8 cellular contexts compared by ENCODE assay signal in genomic region chr1:84689514-84690396, GRCh38. TPM values are rescaled to one million over a fixed set of nuclear protein-coding genes. Genes with fewer than 3 reads are reported as not detected.
DNase-seq lines count a peak whose midpoint lies in the region; ATAC-seq, FAIRE-seq and TF ChIP-seq lines count a peak whose summit lies in the region.

No MANE protein-coding gene starts in this region.

- FAIRE-seq in HTR-8/SVneo (lab: Jason Lieb, UNC) = peak; percentile 36

- POLR2A ChIA-PET in CD8-positive, alpha-beta T cell (lab: Charles Lee) = interaction anchor here (0.6 to 1.6 kb wide), 8 partner anchors 8 to 612 kb away, joined by 3 to 4 read pairs (median 3); no protein-coding TSS in a partner anchor

- H3K9me3 Mint-ChIP-seq in CD8-positive, alpha-beta T cell = no peaks in the 10 kb centered on the region
- H3K9me3 Mint-ChIP-seq in stimulated activated naive CD8-positive, alpha-beta T cell treated with anti-CD3 and anti-CD28 coated beads, Interleukin-15, Interleukin-2, amounts not matched to agents 100 ng/mL and 50 ng/mL, for 24 hours = no peaks in the 10 kb centered on the region

- CTCF ChIA-PET in CD8-positive, alpha-beta T cell (lab: Charles Lee) = interaction anchor here (1.0 to 1.3 kb wide), 3 partner anchors 35 to 612 kb away, joined by 3 read pairs; no protein-coding TSS in a partner anchor

- intact Hi-C loops in CD8-positive, alpha-beta T cell (cut with DNase I, micrococcal nuclease) = loop anchor here (1.0 to 10.0 kb wide), 25 partner anchors 21 to 1705 kb away; partner anchors contain the start of genes CTBS (in 2 of the 2), GNG5 (in 2 of the 2), RPF1 (in 2 of the 2) and SAMD13 (in 2 of the 2)
- intact Hi-C loops in colonic mucosa (cut with DNase I) (no loop called here), lower lobe of right lung (cut with DNase I) (no loop called here)

- peak overlapping the region; percentile 90 for H3K27ac Mint-ChIP-seq in CD8-positive, alpha-beta T cell
- H3K27ac Mint-ChIP-seq in stimulated activated naive CD8-positive, alpha-beta T cell treated with anti-CD3 and anti-CD28 coated beads, Interleukin-15, Interleukin-2, amounts not matched to agents 100 ng/mL and 50 ng/mL, for 24 hours = peak overlapping the region; percentile 45

- peak overlapping the region; percentile 87 for H3K4me3 ChIP-seq in CD8-positive, alpha-beta T cell (ENCODE audit: low read depth, low read length)
- H3K4me3 ChIP-seq in RWPE2 (ENCODE audit: severe bottlenecking) (peak overlapping the region; percentile 94), colonic mucosa (peak overlapping the region; percentile 83), lower lobe of right lung (peak overlapping the region; percentile 82)

- peaks cover 4% of the 10 kb centered on the region for H3K36me3 Mint-ChIP-seq in CD8-positive, alpha-beta T cell
- H3K36me3 Mint-ChIP-seq in stimulated activated naive CD8-positive, alpha-beta T cell treated with anti-CD3 and anti-CD28 coated beads, Interleukin-15, Interleukin-2, amounts not matched to agents 100 ng/mL and 50 ng/mL, for 24 hours (ENCODE audit: low read depth) = no peaks in the 10 kb centered on the region

- DNase-seq in CD8-positive, alpha-beta T cell = peak in 1 of 7 experiments; percentile 46
- peak; percentile 23 for DNase-seq in HTR-8/SVneo (ENCODE audit: insufficient read length, low spot score)
- no peak for DNase-seq in RWPE2 (ENCODE audit: low spot score)
- DNase-seq in colonic mucosa = peak; percentile 51
- DNase-seq in lower lobe of right lung = peak; percentile 75

- H3K4me1 Mint-ChIP-seq in CD8-positive, alpha-beta T cell (ENCODE audit: low read depth) = peaks cover 63% of the 10 kb centered on the region
- peaks cover 67% of the 10 kb centered on the region for H3K4me1 Mint-ChIP-seq in stimulated activated naive CD8-positive, alpha-beta T cell treated with anti-CD3 and anti-CD28 coated beads, Interleukin-15, Interleukin-2, amounts not matched to agents 100 ng/mL and 50 ng/mL, for 24 hours (ENCODE audit: low read depth)

- peak overlapping the region; percentile 87 for H3K4me3 Mint-ChIP-seq in CD8-positive, alpha-beta T cell
- peak overlapping the region; percentile 94 for H3K4me3 Mint-ChIP-seq in stimulated activated naive CD8-positive, alpha-beta T cell treated with anti-CD3 and anti-CD28 coated beads, Interleukin-15, Interleukin-2, amounts not matched to agents 100 ng/mL and 50 ng/mL, for 24 hours

- peak; percentile 74 for ATAC-seq in CD8-positive, alpha-beta T cell
- ATAC-seq in GM18909 (IDR thresholded peaks at IDR 0.05; ENCODE audit: poor library complexity, unreplicated experiment) (peak; percentile 38), RWPE2 (ENCODE audit: low read depth) (peak; percentile 61), lower lobe of right lung (peak in 1 of 2 donors; percentile 87), HG02642 (IDR thresholded peaks at IDR 0.05; ENCODE audit: poor library complexity, unreplicated experiment) (no peak)

- H3K9me3 ChIP-seq in CD8-positive, alpha-beta T cell (ENCODE audit: low read length) = no peaks in the 10 kb centered on the region
- H3K9me3 ChIP-seq in RWPE2 (ENCODE audit: severe bottlenecking) (no peaks in the 10 kb centered on the region), colonic mucosa (no peaks in the 10 kb centered on the region), lower lobe of right lung (no peaks in the 10 kb centered on the region)

- no peaks in the 10 kb centered on the region for H3K27me3 ChIP-seq in CD8-positive, alpha-beta T cell (ENCODE audit: insufficient read depth, low read length)
- no peaks in the 10 kb centered on the region for H3K27me3 ChIP-seq in RWPE2 (ENCODE audit: insufficient read depth, poor library complexity, severe bottlenecking)
- no peaks in the 10 kb centered on the region for H3K27me3 ChIP-seq in colonic mucosa
- H3K27me3 ChIP-seq in lower lobe of right lung (ENCODE audit: low read depth) = no peaks in the 10 kb centered on the region

- TF ChIP-seq CTCF in CD8-positive, alpha-beta T cell (IDR thresholded peaks at IDR 0.05) = no peak
- peak; percentile 37 for TF ChIP-seq CTCF in RWPE2 (IDR thresholded peaks at IDR 0.05; ENCODE audit: poor library complexity, severe bottlenecking)
- TF ChIP-seq CTCF in colonic mucosa (IDR thresholded peaks at IDR 0.05) = no peak
- peak; percentile 34 for TF ChIP-seq CTCF in lower lobe of right lung (IDR thresholded peaks at IDR 0.05)

- peak overlapping the region; percentile 66 to 76 for H3K9ac ChIP-seq in colonic mucosa (ENCODE audit: low read depth in 2 of 2, low read length in 2 of 2)

- H3K27ac ChIP-seq in CD8-positive, alpha-beta T cell (ENCODE audit: low read depth, low read length) = peak overlapping the region; percentile 85
- peak overlapping the region; percentile 56 for H3K27ac ChIP-seq in RWPE2 (ENCODE audit: poor library complexity, severe bottlenecking)
- peak overlapping the region; percentile 84 for H3K27ac ChIP-seq in colonic mucosa
- H3K27ac ChIP-seq in lower lobe of right lung = peak overlapping the region; percentile 76

- no peaks in the 10 kb centered on the region for H3K36me3 ChIP-seq in CD8-positive, alpha-beta T cell (ENCODE audit: insufficient read depth, low read length)
- H3K36me3 ChIP-seq in RWPE2 (ENCODE audit: low read depth) (no peaks in the 10 kb centered on the region), colonic mucosa (no peaks in the 10 kb centered on the region), lower lobe of right lung (no peaks in the 10 kb centered on the region)

- H3K4me1 ChIP-seq in CD8-positive, alpha-beta T cell (ENCODE audit: insufficient read depth, low read length) = peaks cover 38% of the 10 kb centered on the region
- peaks cover 13% of the 10 kb centered on the region for H3K4me1 ChIP-seq in RWPE2 (ENCODE audit: insufficient read depth, poor library complexity, severe bottlenecking)
- H3K4me1 ChIP-seq in colonic mucosa = no peaks in the 10 kb centered on the region
- H3K4me1 ChIP-seq in lower lobe of right lung = peaks cover 20% of the 10 kb centered on the region

- no peaks in the 10 kb centered on the region for H3K27me3 Mint-ChIP-seq in CD8-positive, alpha-beta T cell (ENCODE audit: low read depth)
- no peaks in the 10 kb centered on the region for H3K27me3 Mint-ChIP-seq in stimulated activated naive CD8-positive, alpha-beta T cell treated with anti-CD3 and anti-CD28 coated beads, Interleukin-15, Interleukin-2, amounts not matched to agents 100 ng/mL and 50 ng/mL, for 24 hours

RNA-seq across cellular contexts. Expression of gene SSX2IP, which starts 0.5 kb away (rescaled TPM):
- 10 to 100 TPM; 11.4 to 12.3 TPM for total RNA-seq in CD8-positive, alpha-beta T cell
- total RNA-seq in colonic mucosa (10 to 100 TPM; 13.9 to 16.9 TPM), lower lobe of right lung (5.8 TPM)

Comparison
In these comparisons a context has a peak if more than half of its experiments do, and no peak if none do; other contexts are left out.
1. CTCF ChIP-seq: peak in RWPE2 (single experiment) and lower lobe of right lung (single experiment); none in CD8-positive, alpha-beta T cell (single experiment) and colonic mucosa (single experiment).
2. intact Hi-C loops: an anchor here in CD8-positive, alpha-beta T cell (1.0 to 10.0 kb wide); none called in colonic mucosa and lower lobe of right lung.
3. Peak in every context shown above with its lines, with median percentiles within 50 percentile points of each other: H3K27ac ChIP-seq and H3K4me3 ChIP-seq.